8 cellular contexts compared by ENCODE assay signal in the genomic region with DNA sequence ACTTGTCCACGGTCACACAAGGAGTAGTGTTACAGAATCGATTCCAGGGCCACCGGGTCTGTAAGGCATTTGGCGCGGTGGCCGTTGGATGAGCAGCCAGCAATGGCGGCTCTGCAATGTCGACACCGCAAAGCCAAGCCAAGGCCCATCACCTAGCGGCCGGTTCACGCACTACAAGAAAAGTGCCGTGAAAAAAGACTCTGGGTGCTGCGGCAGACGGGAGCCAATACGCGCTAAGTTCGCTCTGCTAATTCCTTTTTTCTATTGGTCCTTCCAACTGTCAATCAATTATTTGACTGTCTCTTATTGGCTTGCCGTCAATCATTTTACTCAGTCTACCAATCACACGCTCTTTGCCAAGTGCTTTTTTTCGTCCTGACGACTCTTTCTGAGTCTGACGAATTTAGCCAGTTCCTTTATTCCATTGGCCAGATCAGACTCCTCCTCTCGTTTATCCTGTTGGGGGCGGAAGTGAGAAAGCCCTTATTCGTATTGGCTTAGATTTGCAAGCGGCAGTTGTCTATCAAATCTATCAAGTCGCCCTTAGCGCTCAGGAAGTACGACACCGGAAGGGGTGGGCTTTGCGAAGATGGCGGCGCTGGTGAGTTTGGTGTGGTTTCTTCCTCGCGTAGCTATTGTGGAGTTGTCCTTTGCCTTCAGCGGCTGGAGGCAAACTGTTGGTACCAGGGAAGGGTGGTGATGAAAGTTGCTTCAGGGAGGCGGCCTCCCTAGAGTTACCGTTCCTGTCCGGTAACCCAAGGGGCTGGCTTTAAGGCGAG. TPM values are rescaled to one million over a fixed set of nuclear protein-coding genes. Genes with fewer than 3 reads are reported as not detected.
DNase-seq lines count a peak whose midpoint lies in the region; ATAC-seq and TF ChIP-seq lines count a peak whose summit lies in the region.

A gene with protein sequence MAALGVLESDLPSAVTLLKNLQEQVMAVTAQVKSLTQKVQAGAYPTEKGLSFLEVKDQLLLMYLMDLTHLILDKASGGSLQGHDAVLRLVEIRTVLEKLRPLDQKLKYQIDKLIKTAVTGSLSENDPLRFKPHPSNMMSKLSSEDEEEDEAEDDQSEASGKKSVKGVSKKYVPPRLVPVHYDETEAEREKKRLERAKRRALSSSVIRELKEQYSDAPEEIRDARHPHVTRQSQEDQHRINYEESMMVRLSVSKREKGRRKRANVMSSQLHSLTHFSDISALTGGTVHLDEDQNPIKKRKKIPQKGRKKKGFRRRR (plus strand): TSS at position 577 of the 779 bp plus-strand sequence. CDS start 13 bp downstream, at position 590.

- WGBS in lower leg skin, 2 donors = 2% methylated on average over 41 of the region's 41 CpGs

- peak within 1 kb of the TSS; percentile 80 for H3K27ac ChIP-seq in CD8-positive, alpha-beta T cell (ENCODE audit: low read depth, low read length)

- DNase-seq in CD8-positive, alpha-beta T cell = peak; percentile 84 to 94 (median 89)
- peak; percentile 92 for DNase-seq in HK-2 (ENCODE audit: unreplicated experiment)
- peak; percentile 89 for DNase-seq in NCI-H82 treated with DMSO at 0.1 percent for 48 hours (lab: John Stamatoyannopoulos, UW; ENCODE audit: unreplicated experiment)
- DNase-seq in activated CD4-positive, alpha-beta memory T cell treated with anti-CD3 and anti-CD28 coated beads, Interleukin-2, amount 10 ng/mL, durations not matched to agents 7 days and 5 days = peak; percentile 92
- DNase-seq in ecto neural progenitor cell (ENCODE audit: low spot score) = peak; percentile 97
- peak; percentile 98 to 99 for DNase-seq in lower leg skin (ENCODE audit: low spot score in 2 of 2)
- peak; percentile 82 to 86 for DNase-seq in stimulated activated CD4-positive, alpha-beta T cell treated with anti-CD3 and anti-CD28 coated beads, Interleukin-4, amount 100 ng/mL, for 48 hours (ENCODE audit: low read depth in 2 of 2)

- POLR2A ChIA-PET in CD8-positive, alpha-beta T cell (lab: Charles Lee) = interaction anchor here (1.6 to 2.4 kb wide), 2 partner anchors 148 to 166 kb away, joined by 5 to 6 read pairs; a partner anchor contains a TSS
- POLR2A ChIA-PET in activated CD4-positive, alpha-beta memory T cell treated with anti-CD3 and anti-CD28 coated beads, Interleukin-2, amount 10 ng/mL, durations not matched to agents 7 days and 5 days (lab: Charles Lee) = interaction anchor here (0.6 to 1.1 kb wide), 3 partner anchors 15 to 82 kb away, joined by 3 read pairs; no protein-coding TSS in a partner anchor

- H3K4me3 Mint-ChIP-seq in CD8-positive, alpha-beta T cell = no peak within 1 kb of the TSS
- H3K4me3 Mint-ChIP-seq in activated CD4-positive, alpha-beta memory T cell treated with anti-CD3 and anti-CD28 coated beads, Interleukin-2, amount 10 ng/mL, durations not matched to agents 7 days and 5 days = no peak within 1 kb of the TSS

- H3K9me3 ChIP-seq in CD8-positive, alpha-beta T cell (ENCODE audit: low read length) = no peaks in the 10 kb centered on the region

- H3K27me3 ChIP-seq in CD8-positive, alpha-beta T cell (ENCODE audit: insufficient read depth, low read length) = no peaks in the 10 kb centered on the region

- H3K4me1 Mint-ChIP-seq in CD8-positive, alpha-beta T cell (ENCODE audit: low read depth) = peaks cover 12% of the 10 kb centered on the region
- H3K4me1 Mint-ChIP-seq in activated CD4-positive, alpha-beta memory T cell treated with anti-CD3 and anti-CD28 coated beads, Interleukin-2, amount 10 ng/mL, durations not matched to agents 7 days and 5 days = peaks cover 15% of the 10 kb centered on the region

- H3K4me3 ChIP-seq in CD8-positive, alpha-beta T cell (ENCODE audit: low read depth, low read length) = peak within 1 kb of the TSS; percentile 71
- H3K4me3 ChIP-seq in lower leg skin (ENCODE audit: low read depth, poor library complexity, severe bottlenecking) = peak within 1 kb of the TSS; percentile 91

- TF ChIP-seq CTCF in CD8-positive, alpha-beta T cell (IDR thresholded peaks at IDR 0.05) = peak; percentile 83
- TF ChIP-seq CTCF in lower leg skin (IDR thresholded peaks at IDR 0.05) = peak in 1 of 3 donors; percentile 88

- TF ChIP-seq POLR2A in lower leg skin (IDR thresholded peaks at IDR 0.05) = peak in 1 of 2 donors; percentile 70

- intact Hi-C loops in CD8-positive, alpha-beta T cell (cut with DNase I, micrococcal nuclease) = loop anchor here (1.0 to 10.0 kb wide), 14 partner anchors 82 to 975 kb away; a partner anchor contains a TSS
- intact Hi-C loops in lower leg skin (cut with DNase I; ENCODE audit: low total_unique reads) = no loop called here

- H3K36me3 ChIP-seq in CD8-positive, alpha-beta T cell (ENCODE audit: insufficient read depth, low read length) = peaks cover 10% of the 10 kb centered on the region

- H3K27ac Mint-ChIP-seq in CD8-positive, alpha-beta T cell = peak within 1 kb of the TSS; percentile 6
- no peak within 1 kb of the TSS for H3K27ac Mint-ChIP-seq in activated CD4-positive, alpha-beta memory T cell treated with anti-CD3 and anti-CD28 coated beads, Interleukin-2, amount 10 ng/mL, durations not matched to agents 7 days and 5 days

- ATAC-seq in CD8-positive, alpha-beta T cell = peak; percentile 89
- ATAC-seq in GM19452 (IDR thresholded peaks at IDR 0.05; ENCODE audit: unreplicated experiment) = peak; percentile 97

- H3K9me3 Mint-ChIP-seq in CD8-positive, alpha-beta T cell = no peaks in the 10 kb centered on the region
- H3K9me3 Mint-ChIP-seq in activated CD4-positive, alpha-beta memory T cell treated with anti-CD3 and anti-CD28 coated beads, Interleukin-2, amount 10 ng/mL, durations not matched to agents 7 days and 5 days = no peaks in the 10 kb centered on the region

- CTCF ChIA-PET in CD8-positive, alpha-beta T cell (lab: Charles Lee) = interaction anchor here (0.6 to 1.4 kb wide), 2 partner anchors 91 to 968 kb away, joined by 3 to 4 read pairs; no protein-coding TSS in a partner anchor
- CTCF ChIA-PET in activated CD4-positive, alpha-beta memory T cell treated with anti-CD3 and anti-CD28 coated beads, Interleukin-2, amount 10 ng/mL, durations not matched to agents 7 days and 5 days (lab: Charles Lee) = interaction anchor here (1.1 to 1.9 kb wide), 3 partner anchors 9 to 91 kb away, joined by 3 to 5 read pairs (median 4); no protein-coding TSS in a partner anchor

- no peaks in the 10 kb centered on the region for H3K27me3 Mint-ChIP-seq in CD8-positive, alpha-beta T cell (ENCODE audit: low read depth)
- H3K27me3 Mint-ChIP-seq in activated CD4-positive, alpha-beta memory T cell treated with anti-CD3 and anti-CD28 coated beads, Interleukin-2, amount 10 ng/mL, durations not matched to agents 7 days and 5 days = no peaks in the 10 kb centered on the region

- peaks cover 16% of the 10 kb centered on the region for H3K4me1 ChIP-seq in CD8-positive, alpha-beta T cell (ENCODE audit: insufficient read depth, low read length)

- H3K36me3 Mint-ChIP-seq in CD8-positive, alpha-beta T cell = peaks cover 34% of the 10 kb centered on the region
- H3K36me3 Mint-ChIP-seq in activated CD4-positive, alpha-beta memory T cell treated with anti-CD3 and anti-CD28 coated beads, Interleukin-2, amount 10 ng/mL, durations not matched to agents 7 days and 5 days (ENCODE audit: low read depth) = peaks cover 11% of the 10 kb centered on the region

RNA-seq across cellular contexts. Expression of the gene that starts here (rescaled TPM):
- 100 to 1,000 TPM; 173 TPM for total RNA-seq in CD8-positive, alpha-beta T cell
- 10 to 100 TPM; 34.8 to 39.0 TPM for total RNA-seq in activated CD4-positive, alpha-beta memory T cell treated with anti-CD3 and anti-CD28 coated beads, Interleukin-2, amount 10 ng/mL, durations not matched to agents 7 days and 5 days
- total RNA-seq in lower leg skin = 10 to 100 TPM; 34.0 to 41.7 (median 37.3) TPM

Comparison
In these comparisons a context has a peak if more than half of its experiments do, and no peak if none do; other contexts are left out.
1. Peak in every context shown above with its lines: DNase-seq, ATAC-seq, H3K4me3 ChIP-seq and H3K27ac ChIP-seq.
2. RNA of the gene that starts here (total RNA-seq): 173 TPM in CD8-positive, alpha-beta T cell; 34.0 to 41.7 TPM in lower leg skin and 34.8 to 39.0 TPM in activated CD4-positive, alpha-beta memory T cell treated with anti-CD3 and anti-CD28 coated beads, Interleukin-2, amount 10 ng/mL, durations not matched to agents 7 days and 5 days; every median in the first group is over 4 times any median in the second.